Comparison of ENCODE assay signal across 16 cellular contexts in the genomic region with DNA sequence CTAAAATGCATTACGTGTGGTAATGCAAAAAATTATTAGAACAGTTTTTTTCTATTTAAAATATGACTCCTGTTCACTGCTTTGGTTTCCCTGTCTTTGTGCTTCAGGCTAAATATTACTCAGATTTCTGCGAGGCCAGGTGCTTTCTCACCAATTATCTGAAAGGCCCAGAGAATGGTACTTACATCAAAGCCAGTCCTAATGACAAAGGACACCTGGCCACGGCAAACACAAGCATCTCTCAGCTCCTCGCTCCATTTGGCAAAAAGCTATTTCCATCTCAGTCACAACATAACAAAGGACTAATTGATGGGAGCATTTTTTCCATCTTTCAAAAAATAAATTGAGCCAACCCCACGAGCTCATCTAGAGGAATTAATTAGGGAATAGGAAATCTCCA.
DNase-seq lines count a peak whose midpoint lies in the region; ATAC-seq and TF ChIP-seq lines count a peak whose summit lies in the region.
"Had no signal": no experiment of that assay in that cellular context is flagged by ENCODE, and none has a peak within 500 bp of the region (broad histone marks: within the 10 kb centered on the region; RNA-seq: fewer than 3 reads in every experiment).

No MANE protein-coding gene starts in this region.

- DNase-seq in DMS53 (lab: John Stamatoyannopoulos, UW): peak; percentile 95
- DNase-seq in NCI-H187 treated with DMSO at 0.1 percent for 48 hours (lab: John Stamatoyannopoulos, UW): peak; percentile 95
- peak; percentile 42 to 59 for DNase-seq in NCI-H526 (lab: John Stamatoyannopoulos, UW)
- DNase-seq in epithelial cell of esophagus (ENCODE audit: low read depth): peak; percentile 31
- DNase-seq in HuH-7 (ENCODE audit: low spot score): no peak
- no peak for DNase-seq in superior temporal gyrus (ENCODE audit: extremely low spot score)
- DNase-seq in effector CD4-positive, alpha-beta T cell: no peak
- DNase-seq: ACHN; activated CD8-positive, alpha-beta T cell treated with anti-CD3 and anti-CD28 coated beads, Interleukin-2, amount 10 ng/mL, durations not matched to agents 7 days and 5 days; CD4-positive, alpha-beta T cell; central memory CD4-positive, alpha-beta T cell; H7; Karpas-422; left colon had no signal

- no peak overlapping the region for H3K4me3 ChIP-seq in epithelial cell of esophagus (ENCODE audit: low read length)
- H3K4me3 ChIP-seq: suprapubic skin had no signal

- no peak for TF ChIP-seq CTCF in epithelial cell of esophagus (IDR thresholded peaks at IDR 0.05; ENCODE audit: insufficient read depth, low read depth, low read length, missing control alignments)

- ATAC-seq in GM18873 (IDR thresholded peaks at IDR 0.05; ENCODE audit: low FRiP score, unreplicated experiment): no peak
- ATAC-seq: activated CD8-positive, alpha-beta T cell treated with anti-CD3 and anti-CD28 coated beads, Interleukin-2, amount 10 ng/mL, durations not matched to agents 7 days and 5 days; left colon had no signal

Comparison
In these comparisons a context has a peak if more than half of its experiments do, and no peak if none do; other contexts are left out.
1. DNase-seq: peak in DMS53 (single experiment), NCI-H187 treated with DMSO at 0.1 percent for 48 hours (single experiment), NCI-H526 (2 of 2) and epithelial cell of esophagus (single experiment); none in HuH-7 (single experiment), superior temporal gyrus (single experiment) and effector CD4-positive, alpha-beta T cell (single experiment).